Comparison of ENCODE assay signal across 14 cellular contexts in the genomic region with DNA sequence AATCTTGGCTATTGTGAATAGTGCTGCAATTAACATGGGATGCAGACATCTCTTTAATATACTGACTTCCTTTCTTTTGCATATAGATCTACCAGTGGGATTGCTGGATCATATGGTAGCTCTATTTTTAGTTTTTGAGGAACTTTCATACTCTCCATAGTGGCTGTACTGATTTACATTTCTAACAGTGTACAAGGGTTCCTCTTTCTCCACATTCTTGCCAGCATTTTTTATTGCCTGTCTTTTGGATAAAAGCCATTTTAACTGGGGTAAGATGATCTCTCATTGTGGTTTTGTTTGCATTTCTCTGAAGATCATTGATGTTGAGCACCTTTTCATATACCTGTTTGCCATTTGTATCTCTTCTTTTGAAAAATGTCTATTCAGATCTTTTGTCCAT.
"Had no signal": no experiment of that assay in that cellular context is flagged by ENCODE, and none has a peak within 500 bp of the region (broad histone marks: within the 10 kb centered on the region; RNA-seq: fewer than 3 reads in every experiment).

No MANE protein-coding gene starts in this region.

- H3K27ac ChIP-seq: ascending aorta, heart right ventricle, lower lobe of right lung, right atrium auricular region, tibial artery, vagina had no signal

- DNase-seq: activated CD4-positive, alpha-beta T cell treated with anti-CD3 and anti-CD28 coated beads, Interleukin-2, amount 50 U/mL, for 4 hours; activated CD4-positive, CD25-positive, alpha-beta regulatory T cell treated with anti-CD3 and anti-CD28 coated beads, Interleukin-2, amount 50 U/mL, for 72 hours; activated naive CD4-positive, alpha-beta T cell treated with anti-CD3 and anti-CD28 coated beads, Interleukin-2, amount 10 ng/mL, durations not matched to agents 7 days and 5 days; activated T-cell treated with anti-CD3 and anti-CD28 coated beads for 4 hours; dermis blood vessel endothelial cell; endodermal cell; heart right ventricle; left cardiac atrium; lower lobe of right lung; stimulated activated CD4-positive, alpha-beta T cell treated with anti-CD3 and anti-CD28 coated beads, Interleukin-2, amount 100 ng/mL, for 48 hours; tibial artery had no signal
